8 cellular contexts compared by ENCODE assay signal in genomic region chr14:58427289-58428010, GRCh38. TPM values are rescaled to one million over a fixed set of nuclear protein-coding genes. Genes with fewer than 3 reads are reported as not detected.
DNase-seq lines count a peak whose midpoint lies in the region; ATAC-seq and TF ChIP-seq lines count a peak whose summit lies in the region.

KIAA0586 (plus strand) TSS chr14:58427719; CDS start chr14:58428265, 546 bp downstream.
TIMM9 (minus strand) TSS chr14:58427531; CDS start chr14:58411945, 15,586 bp downstream.

- ATAC-seq in HG02884 (IDR thresholded peaks at IDR 0.05; ENCODE audit: unreplicated experiment): peak; percentile 87

- H3K27ac Mint-ChIP-seq in T-helper 1 cell treated with Interleukin-12 subunit alpha and Interleukin-12 subunit beta and Interleukin-4 antibody, amounts not matched to agents 30 μg/mL and 1 μg/mL, for 36 hours: peak within 1 kb of the TSS; percentile 95
- peak within 1 kb of the TSS; percentile 98 for H3K27ac Mint-ChIP-seq in progenitor cell of endocrine pancreas

- H3K36me3 Mint-ChIP-seq in T-helper 1 cell treated with Interleukin-12 subunit alpha and Interleukin-12 subunit beta and Interleukin-4 antibody, amounts not matched to agents 30 μg/mL and 1 μg/mL, for 36 hours (ENCODE audit: low read depth): peaks cover 15% of the 10 kb centered on the region
- H3K36me3 Mint-ChIP-seq in progenitor cell of endocrine pancreas (ENCODE audit: insufficient read depth): no peaks in the 10 kb centered on the region

- in situ Hi-C loops in GM13977 (cut with MboI; ENCODE audit: low pct_unique_long_range_greater_than_20kb, low sequenced_read_pairs, unreplicated experiment): no loop called here

- peak within 1 kb of the TSS; percentile 95 for H3K27ac ChIP-seq in left ventricle myocardium inferior (replicated peaks)

- intact Hi-C loops in left ventricle myocardium inferior (cut with micrococcal nuclease): no loop called here

- peaks cover 42% of the 10 kb centered on the region for H3K4me1 ChIP-seq in left ventricle myocardium inferior

- H3K4me3 ChIP-seq in left ventricle myocardium inferior: peak within 1 kb of the TSS; percentile 96

- TF ChIP-seq CTCF in GM13977 (IDR thresholded peaks at IDR 0.05; ENCODE audit: extremely low read depth, insufficient read depth, missing control alignments) (no peak), left ventricle myocardium inferior (IDR thresholded peaks at IDR 0.05; ENCODE audit: borderline replicate concordance) (no peak), progenitor cell of endocrine pancreas (IDR thresholded peaks at IDR 0.05; ENCODE audit: unreplicated experiment) (no peak)

- H3K4me1 Mint-ChIP-seq in T-helper 1 cell treated with Interleukin-12 subunit alpha and Interleukin-12 subunit beta and Interleukin-4 antibody, amounts not matched to agents 30 μg/mL and 1 μg/mL, for 36 hours (ENCODE audit: low read depth): peaks cover 26% of the 10 kb centered on the region
- H3K4me1 Mint-ChIP-seq in progenitor cell of endocrine pancreas (ENCODE audit: low read depth): peaks cover 15% of the 10 kb centered on the region

- H3K27me3 Mint-ChIP-seq in T-helper 1 cell treated with Interleukin-12 subunit alpha and Interleukin-12 subunit beta and Interleukin-4 antibody, amounts not matched to agents 30 μg/mL and 1 μg/mL, for 36 hours (ENCODE audit: low read depth): no peaks in the 10 kb centered on the region
- H3K27me3 Mint-ChIP-seq in progenitor cell of endocrine pancreas: no peaks in the 10 kb centered on the region

- H3K36me3 ChIP-seq in left ventricle myocardium inferior: peaks cover 33% of the 10 kb centered on the region

- no peaks in the 10 kb centered on the region for H3K27me3 ChIP-seq in left ventricle myocardium inferior (ENCODE audit: low read depth)

- DNase-seq in GM13977 (ENCODE audit: low spot score): peak; percentile 89
- DNase-seq in NCI-H1694 (lab: John Stamatoyannopoulos, UW): peak; percentile 99
- DNase-seq in amniotic stem cell (lab: John Stamatoyannopoulos, UW): peak; percentile 95
- peak; percentile 96 for DNase-seq in left ventricle myocardium inferior
- DNase-seq in progenitor cell of endocrine pancreas (ENCODE audit: low spot score, unreplicated experiment): peak; percentile 80
- DNase-seq in ureter (ENCODE audit: low spot score): peak; percentile 98

- peak within 1 kb of the TSS; percentile 90 for H3K4me3 Mint-ChIP-seq in T-helper 1 cell treated with Interleukin-12 subunit alpha and Interleukin-12 subunit beta and Interleukin-4 antibody, amounts not matched to agents 30 μg/mL and 1 μg/mL, for 36 hours
- H3K4me3 Mint-ChIP-seq in progenitor cell of endocrine pancreas (ENCODE audit: low read depth): peak within 1 kb of the TSS; percentile 92

- no peaks in the 10 kb centered on the region for H3K9me3 ChIP-seq in left ventricle myocardium inferior (replicated peaks)

- H3K9me3 Mint-ChIP-seq in T-helper 1 cell treated with Interleukin-12 subunit alpha and Interleukin-12 subunit beta and Interleukin-4 antibody, amounts not matched to agents 30 μg/mL and 1 μg/mL, for 36 hours: no peaks in the 10 kb centered on the region
- H3K9me3 Mint-ChIP-seq in progenitor cell of endocrine pancreas (ENCODE audit: low read depth): no peaks in the 10 kb centered on the region

RNA-seq across cellular contexts. Expression of gene KIAA0586, which starts in this region (rescaled TPM):
- 13.0 TPM for total RNA-seq in left ventricle myocardium inferior
- 17.7 and 19.8 TPM in 2 replicates for total RNA-seq in progenitor cell of endocrine pancreas
- total RNA-seq in ureter: 21.7 TPM

RNA-seq across cellular contexts. Expression of gene TIMM9, which starts in this region (rescaled TPM):
- total RNA-seq in left ventricle myocardium inferior: 27.8 TPM
- 34.1 and 37.9 TPM in 2 replicates for total RNA-seq in progenitor cell of endocrine pancreas
- 39.4 TPM for total RNA-seq in ureter

Comparison
In these comparisons a context has a peak if more than half of its experiments do, and no peak if none do; other contexts are left out.
1. Peak in every context shown above with its lines: DNase-seq, ATAC-seq, H3K4me3 ChIP-seq and H3K27ac ChIP-seq.